In the genomic region with DNA sequence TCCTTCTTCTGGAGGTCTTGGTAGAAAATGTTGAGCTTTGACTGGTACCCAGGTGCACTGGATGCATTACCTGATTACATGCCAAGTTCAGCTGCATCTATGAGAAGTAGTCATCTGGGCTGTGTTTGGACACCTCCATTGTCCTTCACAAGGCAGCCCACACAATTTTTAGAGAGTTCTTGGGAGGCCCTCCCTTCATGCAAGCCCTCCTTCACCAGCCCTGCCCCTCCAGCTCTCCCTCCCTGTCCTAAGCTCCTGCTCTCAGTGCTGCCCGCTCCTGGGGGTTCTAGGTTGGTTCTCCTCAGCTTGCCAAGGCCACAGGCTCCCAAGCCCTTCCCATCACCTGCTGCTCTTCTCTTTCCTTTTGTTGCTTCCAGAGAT, we compare ENCODE assay signal across 15 cellular contexts.
DNase-seq lines count a peak whose midpoint lies in the region; ATAC-seq and TF ChIP-seq lines count a peak whose summit lies in the region.
"Had no signal": no experiment of that assay in that cellular context is flagged by ENCODE, and none has a peak within 500 bp of the region (broad histone marks: within the 10 kb centered on the region; RNA-seq: fewer than 3 reads in every experiment).

No MANE protein-coding gene starts in this region.

- peaks cover 25% of the 10 kb centered on the region for H3K36me3 Mint-ChIP-seq in chondrocyte (ENCODE audit: low read depth)

- peaks cover 45% of the 10 kb centered on the region for H4K20me1 ChIP-seq in BLaER1
- H4K20me1 ChIP-seq in BLaER1 treated with 17β-estradiol and CSF1 and Interleukin-3, amounts not matched to agents 10 nM and 100 nM: peaks cover 0 to 58% (median 39%) of the 10 kb centered on the region in 11 experiments; a peak in 16 of 22 replicates
- H4K20me1 ChIP-seq in osteoblast (ENCODE audit: insufficient read depth, low read length): peaks cover 2% of the 10 kb centered on the region

- no peaks in the 10 kb centered on the region for H3K4me1 Mint-ChIP-seq in chondrocyte (ENCODE audit: low read depth)

- H3K9me3 Mint-ChIP-seq in chondrocyte (ENCODE audit: low read depth): no peaks in the 10 kb centered on the region
- H3K9me3 Mint-ChIP-seq: CD4-positive, alpha-beta T cell; HFFc6 had no signal

- H3K4me1 ChIP-seq in BLaER1 (peaks cover 91% of the 10 kb centered on the region), osteoblast (ENCODE audit: insufficient read depth, low read length) (no peaks in the 10 kb centered on the region)
- peaks cover 45 to 91% (median 86%) of the 10 kb centered on the region in 10 experiments for H3K4me1 ChIP-seq in BLaER1 treated with 17β-estradiol and CSF1 and Interleukin-3, amounts not matched to agents 10 nM and 100 nM
- H3K4me1 ChIP-seq: A549 had no signal

- no peak overlapping the region for H3K4me3 Mint-ChIP-seq in chondrocyte (ENCODE audit: unreplicated experiment)
- H3K4me3 Mint-ChIP-seq: CD4-positive, alpha-beta T cell; HFFc6 had no signal

- no peaks in the 10 kb centered on the region for H3K9me3 ChIP-seq in BLaER1
- no peaks in the 10 kb centered on the region for H3K9me3 ChIP-seq in BLaER1 treated with 17β-estradiol and CSF1 and Interleukin-3, amounts not matched to agents 10 nM and 100 nM (replicated peaks in 1 of 11)
- H3K9me3 ChIP-seq in osteoblast (ENCODE audit: low read depth, low read length): no peaks in the 10 kb centered on the region
- H3K9me3 ChIP-seq: A549 had no signal

- no peaks in the 10 kb centered on the region for H3K36me3 ChIP-seq in BLaER1
- peaks cover 0 to 27% (median 0%) of the 10 kb centered on the region in 11 experiments; a peak in 2 of 22 replicates for H3K36me3 ChIP-seq in BLaER1 treated with 17β-estradiol and CSF1 and Interleukin-3, amounts not matched to agents 10 nM and 100 nM
- no peaks in the 10 kb centered on the region for H3K36me3 ChIP-seq in osteoblast (ENCODE audit: insufficient read depth, low read length)

- DNase-seq in chondrocyte (ENCODE audit: low spot score): peak; percentile 64
- peak; percentile 60 for DNase-seq in osteoblast (ENCODE audit: insufficient read length, low spot score, missing footprints)
- DNase-seq in NCI-H146 (lab: John Stamatoyannopoulos, UW): no peak
- no peak for DNase-seq in activated T-cell treated with anti-CD3 and anti-CD28 coated beads, Interleukin-2, amount 50 U/mL, for 1 hour
- DNase-seq: Calu3; CD4-positive, alpha-beta T cell; DMS 273 treated with DMSO at 0.1 percent for 48 hours; DMS79; HCEC 1CT; HFFc6 had no signal

- H3K4me3 ChIP-seq in BLaER1 (no peak overlapping the region), osteoblast (ENCODE audit: insufficient read depth, low read length) (no peak overlapping the region)
- H3K4me3 ChIP-seq in BLaER1 treated with 17β-estradiol and CSF1 and Interleukin-3, amounts not matched to agents 10 nM and 100 nM: no peak overlapping the region
- H3K4me3 ChIP-seq: A549, GM12878 had no signal

- H3K27ac Mint-ChIP-seq in chondrocyte (ENCODE audit: unreplicated experiment): no peak overlapping the region
- H3K27ac Mint-ChIP-seq: CD4-positive, alpha-beta T cell; HFFc6 had no signal

- peaks cover 5% of the 10 kb centered on the region; the same call in 1 of the 2 replicates for H3K27me3 ChIP-seq in BLaER1
- H3K27me3 ChIP-seq in BLaER1 treated with 17β-estradiol and CSF1 and Interleukin-3, amounts not matched to agents 10 nM and 100 nM: peaks cover 0 to 29% (median 6%) of the 10 kb centered on the region in 11 experiments; a peak in 12 of 22 replicates
- H3K27me3 ChIP-seq in osteoblast (ENCODE audit: insufficient read depth, low read length): peaks cover 50% of the 10 kb centered on the region

- peak overlapping the region; percentile 95 for H3K4me2 ChIP-seq in BLaER1
- peak overlapping the region in 9 of 11 experiments; percentile 80 to 98 (median 92); a peak in 15 of 22 replicates for H3K4me2 ChIP-seq in BLaER1 treated with 17β-estradiol and CSF1 and Interleukin-3, amounts not matched to agents 10 nM and 100 nM
- H3K4me2 ChIP-seq in osteoblast (ENCODE audit: insufficient read depth, low read length): no peak overlapping the region
- H3K4me2 ChIP-seq: A549 had no signal

- H3K79me2 ChIP-seq in osteoblast (ENCODE audit: insufficient read depth, low read length): no peaks in the 10 kb centered on the region

- TF ChIP-seq CTCF in chondrocyte (IDR thresholded peaks at IDR 0.05) (no peak), osteoblast (IDR thresholded peaks at IDR 0.05; ENCODE audit: extremely low read depth, low read depth, low read length) (no peak)

- H2AFZ ChIP-seq in osteoblast (ENCODE audit: low read length): no peak overlapping the region

- H3K27me3 Mint-ChIP-seq in chondrocyte (ENCODE audit: low read depth): no peaks in the 10 kb centered on the region

- H3K27ac ChIP-seq in BLaER1 (no peak overlapping the region), osteoblast (ENCODE audit: low read depth, low read length) (no peak overlapping the region)
- H3K27ac ChIP-seq in BLaER1 treated with 17β-estradiol and CSF1 and Interleukin-3, amounts not matched to agents 10 nM and 100 nM: no peak overlapping the region
- H3K27ac ChIP-seq: A549 had no signal

- ATAC-seq in HG02938 (IDR thresholded peaks at IDR 0.05; ENCODE audit: unreplicated experiment): no peak
- ATAC-seq: A549, GM12878 had no signal

- H3K9ac ChIP-seq in BLaER1: no peak overlapping the region
- no peak overlapping the region for H3K9ac ChIP-seq in BLaER1 treated with 17β-estradiol and CSF1 and Interleukin-3, amounts not matched to agents 10 nM and 100 nM

Comparison
In these comparisons a context has a peak if more than half of its experiments do, and no peak if none do; other contexts are left out.
1. DNase-seq: peak in chondrocyte (single experiment) and osteoblast (single experiment); none in NCI-H146 (single experiment) and activated T-cell treated with anti-CD3 and anti-CD28 coated beads, Interleukin-2, amount 50 U/mL, for 1 hour (single experiment).